In genomic region chr4:113446019-113446418, GRCh38 we compare ENCODE assay signal across 8 cellular contexts.
A peak's percentile ranks its signal among the peaks of the same experiment; 100 is the strongest.
DNase-seq lines count a peak whose midpoint lies in the region; FAIRE-seq and TF ChIP-seq lines count a peak whose summit lies in the region.
"Had no signal": no experiment of that assay in that cellular context is flagged by ENCODE, and none has a peak within 500 bp of the region (broad histone marks: within the 10 kb centered on the region; RNA-seq: fewer than 3 reads in every experiment).

No MANE protein-coding gene starts in this region.

- TF ChIP-seq POLR2A in GM12892 (IDR thresholded peaks at IDR 0.05; ENCODE audit: low read depth, low read length): no peak

- DNase-seq in HS-5 (ENCODE audit: low read depth) (peak; percentile 67), SK-MEL-5 (ENCODE audit: low read depth, low spot score) (peak; percentile 74), foreskin fibroblast (peak; percentile 74 to 85), GF-D8 (lab: John Stamatoyannopoulos, UW) (no peak), iPS-NIHi7 (ENCODE audit: extremely low spot score) (no peak), GM12892 (ENCODE audit: insufficient read length) (no peak)
- peak in 2 of 3 experiments; percentile 1 to 8 for DNase-seq in stimulated activated CD4-positive, alpha-beta T cell treated with anti-CD3 and anti-CD28 coated beads, TNF-alpha, amount 100 ng/mL, for 4 hours (ENCODE audit: low read depth in 3 of 3)
- DNase-seq: nephron progenitor cell had no signal

- no peak overlapping the region for H3K4me3 ChIP-seq in foreskin fibroblast (ENCODE audit: low read depth in 1 of 2, low read length in 2 of 2)

- TF ChIP-seq CTCF in foreskin fibroblast (IDR thresholded peaks at IDR 0.05; ENCODE audit: low read depth, low read length): no peak

- no peak for FAIRE-seq in GM12892 (lab: Jason Lieb, UNC)

- in situ Hi-C loops in SK-MEL-5 (cut with HindIII; ENCODE audit: low pct_unique_long_range_greater_than_20kb, low sequenced_read_pairs): no loop called here

Comparison
In these comparisons a context has a peak if more than half of its experiments do, and no peak if none do; other contexts are left out.
1. DNase-seq: peak in HS-5 (single experiment), SK-MEL-5 (single experiment), foreskin fibroblast (2 of 2) and stimulated activated CD4-positive, alpha-beta T cell treated with anti-CD3 and anti-CD28 coated beads, TNF-alpha, amount 100 ng/mL, for 4 hours (2 of 3); none in GF-D8 (single experiment), iPS-NIHi7 (single experiment) and GM12892 (single experiment).